8 cellular contexts compared by ENCODE assay signal in genomic region chr11:208917-209260, GRCh38. TPM values are rescaled to one million over a fixed set of nuclear protein-coding genes. Genes with fewer than 3 reads are reported as not detected.
DNase-seq lines count a peak whose midpoint lies in the region; ATAC-seq and TF ChIP-seq lines count a peak whose summit lies in the region.

No MANE protein-coding gene starts in this region.

- BruUV-seq in MCF 10A (replicated peaks; lab: Mats Ljungman, UMichigan): no TSS peak

- CTCF ChIA-PET in MCF 10A (lab: Yijun Ruan, JAX): interaction anchor here (1.1 to 2.5 kb wide), 4 partner anchors 10 to 156 kb away, joined by 3 to 8 read pairs (median 6); no protein-coding TSS in a partner anchor

- intact Hi-C loops in MCF 10A (cut with micrococcal nuclease) (loop anchor here (2.0 to 5.0 kb wide), 2 partner anchors 28 to 238 kb away; partner anchors contain the start of genes PSMD13 and SIRT3), vagina (cut with DNase I) (loop anchor here (5.0 kb wide), 1 partner anchor 148 kb away; no protein-coding TSS in a partner anchor)

- H3K4me3 Mint-ChIP-seq in stimulated activated naive CD8-positive, alpha-beta T cell treated with anti-CD3 and anti-CD28 coated beads, Interleukin-15, Interleukin-2, amounts not matched to agents 100 ng/mL and 50 ng/mL, for 24 hours: peak overlapping the region; percentile 99
- peak overlapping the region; percentile 99 for H3K4me3 Mint-ChIP-seq in MCF 10A (ENCODE audit: unreplicated experiment)

- peak overlapping the region; percentile 97 for H3K27ac Mint-ChIP-seq in stimulated activated naive CD8-positive, alpha-beta T cell treated with anti-CD3 and anti-CD28 coated beads, Interleukin-15, Interleukin-2, amounts not matched to agents 100 ng/mL and 50 ng/mL, for 24 hours
- peak overlapping the region; percentile 99 for H3K27ac Mint-ChIP-seq in MCF 10A (ENCODE audit: low read depth, unreplicated experiment)

- H3K36me3 Mint-ChIP-seq in stimulated activated naive CD8-positive, alpha-beta T cell treated with anti-CD3 and anti-CD28 coated beads, Interleukin-15, Interleukin-2, amounts not matched to agents 100 ng/mL and 50 ng/mL, for 24 hours (ENCODE audit: low read depth): peaks cover 45% of the 10 kb centered on the region
- H3K36me3 Mint-ChIP-seq in MCF 10A (ENCODE audit: insufficient read depth, unreplicated experiment): peaks cover 49% of the 10 kb centered on the region

- no peaks in the 10 kb centered on the region for H3K27me3 ChIP-seq in lung (ENCODE audit: control insufficient read depth, insufficient read depth)
- H3K27me3 ChIP-seq in vagina: no peaks in the 10 kb centered on the region

- no peak for ATAC-seq in stimulated activated naive CD8-positive, alpha-beta T cell treated with anti-CD3 and anti-CD28 coated beads, Interleukin-15, Interleukin-2, amounts not matched to agents 100 U/mL and 50 U/mL, for 24 hours
- ATAC-seq in lung (ENCODE audit: insufficient read depth, low FRiP score) (no peak), GM21619 (IDR thresholded peaks at IDR 0.05; ENCODE audit: unreplicated experiment) (no peak)

- TF ChIP-seq POLR2A in vagina (IDR thresholded peaks at IDR 0.05): no peak

- TF ChIP-seq CTCF in MCF 10A (IDR thresholded peaks at IDR 0.05; ENCODE audit: unreplicated experiment) (no peak), lung (IDR thresholded peaks at IDR 0.05; ENCODE audit: control extremely low read depth, extremely low read depth) (no peak), vagina (IDR thresholded peaks at IDR 0.05) (no peak)

- H3K27me3 Mint-ChIP-seq in stimulated activated naive CD8-positive, alpha-beta T cell treated with anti-CD3 and anti-CD28 coated beads, Interleukin-15, Interleukin-2, amounts not matched to agents 100 ng/mL and 50 ng/mL, for 24 hours: no peaks in the 10 kb centered on the region
- H3K27me3 Mint-ChIP-seq in MCF 10A (ENCODE audit: insufficient read depth, unreplicated experiment): no peaks in the 10 kb centered on the region

- H3K4me3 ChIP-seq in lung (peak overlapping the region; percentile 61), vagina (peak overlapping the region; percentile 81 to 96)

- H3K4me1 ChIP-seq in lung (ENCODE audit: control insufficient read depth in 2 of 2, insufficient read depth in 2 of 2, low read length in 2 of 2): peaks cover 0 to 18% of the 10 kb centered on the region in 2 donors
- peaks cover 55% of the 10 kb centered on the region for H3K4me1 ChIP-seq in vagina

- POLR2A ChIA-PET in MCF 10A (lab: Yijun Ruan, JAX): interaction anchor here (0.7 to 5.9 kb wide), 18 partner anchors 8 to 360 kb away, joined by 3 to 136 read pairs (median 10); partner anchors contain the start of genes PKP3, PSMD13, PTDSS2 and RNH1

- H3K36me3 ChIP-seq in lung (ENCODE audit: control insufficient read depth in 2 of 2, insufficient read depth in 2 of 2, low read length in 2 of 2) (peaks cover 6 to 48% of the 10 kb centered on the region in 2 donors), vagina (peaks cover 0 to 59% of the 10 kb centered on the region in 2 donors)

- H3K4me1 Mint-ChIP-seq in stimulated activated naive CD8-positive, alpha-beta T cell treated with anti-CD3 and anti-CD28 coated beads, Interleukin-15, Interleukin-2, amounts not matched to agents 100 ng/mL and 50 ng/mL, for 24 hours (ENCODE audit: low read depth): peaks cover 49% of the 10 kb centered on the region
- peaks cover 6% of the 10 kb centered on the region for H3K4me1 Mint-ChIP-seq in MCF 10A (ENCODE audit: insufficient read depth, unreplicated experiment)

- no peak for DNase-seq in stimulated activated naive CD8-positive, alpha-beta T cell treated with anti-CD3 and anti-CD28 coated beads, Interleukin-15, Interleukin-2, amounts not matched to agents 100 U/mL and 50 U/mL, for 24 hours
- DNase-seq in MCF 10A (ENCODE audit: unreplicated experiment) (no peak), lung (ENCODE audit: low spot score) (no peak), vagina (ENCODE audit: extremely low spot score in 2 of 2) (no peak), NCI-H2171 treated with DMSO at 0.1 percent for 48 hours (lab: John Stamatoyannopoulos, UW) (no peak)
- no peak for DNase-seq in stimulated activated CD4-positive, alpha-beta T cell treated with anti-CD3 and anti-CD28 coated beads, Interleukin-15, amount 100 ng/mL, for 24 hours

- H3K9me3 ChIP-seq in lung (ENCODE audit: control insufficient read depth in 2 of 2, insufficient read depth in 1 of 2, low read length in 1 of 2) (no peaks in the 10 kb centered on the region), vagina (no peaks in the 10 kb centered on the region)

- H3K9me3 Mint-ChIP-seq in stimulated activated naive CD8-positive, alpha-beta T cell treated with anti-CD3 and anti-CD28 coated beads, Interleukin-15, Interleukin-2, amounts not matched to agents 100 ng/mL and 50 ng/mL, for 24 hours: no peaks in the 10 kb centered on the region
- H3K9me3 Mint-ChIP-seq in MCF 10A (ENCODE audit: unreplicated experiment): no peaks in the 10 kb centered on the region

- H3K27ac ChIP-seq in lung (ENCODE audit: low read depth in 1 of 2, low read length in 1 of 2) (peak overlapping the region; percentile 73 to 97), vagina (peak overlapping the region; percentile 97)

- WGBS in lung, 2 donors: 1% methylated on average over 20 to 26 of the region's 26 CpGs

RNA-seq across cellular contexts. Expression of gene RIC8A, which starts 1.4 kb away (rescaled TPM):
- total RNA-seq in MCF 10A (2022) (93.3 and 109 TPM in 2 replicates), lung (100 to 1,000 TPM; 104 to 122 TPM), vagina (90.1 TPM)
- 10 to 100 TPM; 52.1 to 83.2 TPM for polyA plus RNA-seq in lung

RNA-seq across cellular contexts. Expression of gene BET1L, which starts 1.7 kb away (rescaled TPM):
- total RNA-seq in MCF 10A (2022) (65.3 and 66.1 TPM in 2 replicates), lung (10 to 100 TPM; 29.7 to 58.7 TPM), vagina (26.5 TPM)
- 10 to 100 TPM; 30.1 to 49.9 TPM for polyA plus RNA-seq in lung

RNA-seq across cellular contexts. Expression of gene SCGB1C1, which starts 16.0 kb away (rescaled TPM):
- total RNA-seq in MCF 10A (2022) (not detected in 2 replicates), lung (not detected), vagina (not detected)
- not detected for polyA plus RNA-seq in lung

RNA-seq across cellular contexts. Expression of gene SIRT3, which starts 27.3 kb away (rescaled TPM):
- total RNA-seq in MCF 10A (2022) (19.8 and 20.5 TPM in 2 replicates), lung (10 to 100 TPM; 16.0 to 21.2 TPM), vagina (5.6 TPM)
- polyA plus RNA-seq in lung: 10 to 100 TPM; 14.6 to 16.9 TPM

RNA-seq across cellular contexts. Expression of gene PSMD13, which starts 27.9 kb away (rescaled TPM):
- total RNA-seq in MCF 10A (2022): 86.8 and 103 TPM in 2 replicates
- total RNA-seq in lung: 100 to 1,000 TPM in 1 of 2 donors, 10 to 100 TPM in 1; 75.2 to 131 TPM
- polyA plus RNA-seq in lung: 100 to 1,000 TPM; 158 to 184 TPM
- total RNA-seq in vagina: 71.9 TPM
